ENCODE assay signal across 20 cellular contexts in the genomic region with DNA sequence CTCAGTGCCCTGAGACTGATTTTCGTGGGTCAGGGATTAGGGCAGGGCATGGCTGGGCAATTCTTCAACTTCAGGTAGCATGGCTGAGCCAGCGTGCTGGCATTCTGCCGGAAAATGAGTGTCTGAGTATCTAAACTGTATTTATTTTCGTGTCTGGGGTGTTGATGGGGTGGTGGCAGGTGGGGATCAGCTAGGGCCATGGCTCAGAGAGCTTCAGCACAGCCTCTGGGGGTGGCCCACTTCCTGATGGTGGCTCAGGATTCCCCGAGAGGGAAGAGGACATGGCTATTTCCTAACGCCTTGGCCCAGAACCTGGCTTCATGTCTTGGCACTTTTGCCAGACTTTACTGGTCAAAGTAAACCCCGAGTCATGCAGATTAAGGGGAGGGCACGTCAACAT.
"Had no signal": no experiment of that assay in that cellular context is flagged by ENCODE, and none has a peak within 500 bp of the region (broad histone marks: within the 10 kb centered on the region; RNA-seq: fewer than 3 reads in every experiment).

No MANE protein-coding gene starts in this region.

- H3K4me1 ChIP-seq: foreskin keratinocyte, tibial nerve had no signal

- H3K9me3 ChIP-seq: left ventricle myocardium inferior, tibial nerve had no signal

- H3K4me3 ChIP-seq: coronary artery, hepatocyte, left ventricle myocardium inferior, lung, tibial nerve had no signal

- H3K27ac Mint-ChIP-seq: endodermal cell had no signal

- H3K9me3 Mint-ChIP-seq: endodermal cell, naive B cell, nephron had no signal

- DNase-seq: effector CD4-positive, alpha-beta T cell; endodermal cell; erythroblast; foreskin keratinocyte; kidney; left cardiac atrium; left ventricle myocardium inferior; mesenchymal stem cell; midbrain; naive B cell; occipital lobe; small intestine; stimulated activated CD4-positive, alpha-beta T cell treated with anti-CD3 and anti-CD28 coated beads, Interleukin-2, amount 100 ng/mL, for 48 hours; stimulated activated naive CD4-positive, alpha-beta T cell treated with Interleukin-2 at 50 U/mL for 16 hours had no signal

- H3K36me3 ChIP-seq: left ventricle myocardium inferior, tibial nerve had no signal

- H3K36me3 Mint-ChIP-seq: naive B cell had no signal

- ATAC-seq: foreskin keratinocyte had no signal

- H3K27ac ChIP-seq: coronary artery, foreskin keratinocyte, hepatocyte, left ventricle myocardium inferior, parathyroid adenoma, tibial nerve had no signal

- H3K27me3 ChIP-seq: foreskin keratinocyte, hepatocyte, tibial nerve had no signal

- H3K4me1 Mint-ChIP-seq: naive B cell had no signal

- H3K4me3 Mint-ChIP-seq: endodermal cell, naive B cell, nephron had no signal
